ENCODE assay signal across 8 cellular contexts in the genomic region with DNA sequence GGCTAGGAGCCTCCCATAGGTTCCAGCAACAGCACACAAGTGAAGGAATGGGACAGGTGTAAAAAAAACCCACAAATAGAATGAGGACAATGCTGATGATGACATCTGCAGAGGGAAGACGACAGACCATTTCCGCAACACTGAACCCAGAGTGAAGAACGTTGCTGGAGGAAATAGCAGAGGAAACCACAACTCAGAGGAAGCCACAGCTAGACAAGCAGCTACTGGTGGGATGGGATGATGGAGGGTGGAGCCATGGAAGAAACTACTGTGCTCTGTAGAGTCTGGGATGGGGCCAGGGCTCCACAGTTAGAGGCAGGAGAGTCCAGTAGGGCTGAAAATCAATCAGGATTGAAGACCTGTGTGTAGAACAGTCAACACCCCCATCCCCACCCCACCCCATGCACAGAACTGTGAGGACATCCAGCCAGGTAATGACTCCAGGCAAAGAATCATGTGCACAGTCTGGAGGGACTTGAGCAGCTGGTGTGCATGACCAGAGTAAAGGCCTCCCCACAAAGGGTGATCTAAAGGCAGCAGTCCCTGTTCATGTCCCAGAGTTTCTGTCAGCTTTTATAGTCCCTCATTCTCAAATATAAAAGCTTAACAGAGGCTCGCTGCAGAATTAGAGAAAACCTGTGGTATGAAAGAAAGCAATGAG.
DNase-seq lines count a peak whose midpoint lies in the region; TF ChIP-seq lines count a peak whose summit lies in the region.

No MANE protein-coding gene starts in this region.

- H3K4me2 ChIP-seq in OCI-LY7 (ENCODE audit: low read length) (peak overlapping the region; percentile 32), hepatocyte (no peak overlapping the region)

- BruUV-seq in OCI-LY7 (replicated peaks; lab: Mats Ljungman, UMichigan) = no TSS peak

- peaks cover 45% of the 10 kb centered on the region for H3K4me1 Mint-ChIP-seq in activated T-helper 1 cell treated with anti-CD3 and anti-CD28 coated beads, Interleukin-12 subunit alpha, Interleukin-12 subunit beta, Interleukin-2, Interleukin-4 antibody, amounts not matched to agents 30 ng/mL and 10 ng/mL and 1 ng/mL, durations not matched to agents 14 hours and 24 hours and 36 hours (ENCODE audit: low read depth)
- H3K4me1 Mint-ChIP-seq in nephron progenitor cell (peaks cover 12% of the 10 kb centered on the region), mesothelial cell of epicardium (peaks cover 12% of the 10 kb centered on the region)

- peak overlapping the region; percentile 83 for H3K27ac Mint-ChIP-seq in activated T-helper 1 cell treated with anti-CD3 and anti-CD28 coated beads, Interleukin-12 subunit alpha, Interleukin-12 subunit beta, Interleukin-2, Interleukin-4 antibody, amounts not matched to agents 30 ng/mL and 10 ng/mL and 1 ng/mL, durations not matched to agents 14 hours and 24 hours and 36 hours
- peak overlapping the region; percentile 44 for H3K27ac Mint-ChIP-seq in nephron progenitor cell
- H3K27ac Mint-ChIP-seq in mesothelial cell of epicardium = no peak overlapping the region

- TF ChIP-seq CTCF in OCI-LY7 (conservative IDR thresholded peaks at IDR 0.05; ENCODE audit: low read length) (no peak), nephron progenitor cell (IDR thresholded peaks at IDR 0.05) (no peak), hepatocyte (IDR thresholded peaks at IDR 0.05; ENCODE audit: poor library complexity) (no peak), mesothelial cell of epicardium (IDR thresholded peaks at IDR 0.05; ENCODE audit: unreplicated experiment) (no peak)

- H4K20me1 ChIP-seq in OCI-LY7 (ENCODE audit: insufficient read depth, low read length) (no peaks in the 10 kb centered on the region), hepatocyte (ENCODE audit: insufficient read depth, poor library complexity, severe bottlenecking) (no peaks in the 10 kb centered on the region)

- intact Hi-C loops in OCI-LY7 (cut with micrococcal nuclease; ENCODE audit: unreplicated experiment) = loop anchor here (2.0 kb wide), 1 partner anchor 66 kb away; the partner anchor contains the start of gene SPIN1
- intact Hi-C loops in activated T-helper 1 cell treated with anti-CD3 and anti-CD28 coated beads, Interleukin-12 subunit alpha, Interleukin-12 subunit beta, Interleukin-2, Interleukin-4 antibody, amounts not matched to agents 30 ng/mL and 10 ng/mL and 1 ng/mL, durations not matched to agents 14 hours and 24 hours and 36 hours (cut with micrococcal nuclease) = loop anchor here (1.0 to 2.0 kb wide), 2 partner anchors 11 to 18 kb away; no protein-coding TSS in a partner anchor

- peak; percentile 55 for DNase-seq in GM03348 (ENCODE audit: low spot score)
- peak; percentile 78 for DNase-seq in OCI-LY7 (ENCODE audit: low spot score)
- DNase-seq in activated T-helper 1 cell treated with anti-CD3 and anti-CD28 coated beads, Interleukin-12 subunit alpha, Interleukin-12 subunit beta, Interleukin-2, Interleukin-4 antibody, amounts not matched to agents 30 ng/mL and 10 ng/mL and 1 ng/mL, durations not matched to agents 14 hours and 24 hours and 36 hours (ENCODE audit: low spot score) = peak; percentile 68
- no peak for DNase-seq in nephron progenitor cell
- DNase-seq in DMS79 treated with DMSO at 0.1 percent for 48 hours (lab: John Stamatoyannopoulos, UW) = no peak
- DNase-seq in NCI-H774 (lab: John Stamatoyannopoulos, UW) = no peak
- no peak for DNase-seq in hepatocyte (ENCODE audit: low spot score)
- DNase-seq in mesothelial cell of epicardium (ENCODE audit: low spot score in 2 of 2, unreplicated experiment in 2 of 2) = no peak

- no peaks in the 10 kb centered on the region for H3K27me3 Mint-ChIP-seq in activated T-helper 1 cell treated with anti-CD3 and anti-CD28 coated beads, Interleukin-12 subunit alpha, Interleukin-12 subunit beta, Interleukin-2, Interleukin-4 antibody, amounts not matched to agents 30 ng/mL and 10 ng/mL and 1 ng/mL, durations not matched to agents 14 hours and 24 hours and 36 hours (ENCODE audit: insufficient read depth)
- H3K27me3 Mint-ChIP-seq in nephron progenitor cell (ENCODE audit: low read depth, poor library complexity) (peaks cover 7% of the 10 kb centered on the region), mesothelial cell of epicardium (ENCODE audit: low read depth) (no peaks in the 10 kb centered on the region)

- 80% methylated on average over 4 of the region's 4 CpGs for WGBS in hepatocyte (ENCODE audit: low lambda C conversion rate, missing lambda C conversion rate)

- H2AFZ ChIP-seq in OCI-LY7 (ENCODE audit: low read length) (peak overlapping the region; percentile 48; the same call in 1 of the 2 replicates), hepatocyte (no peak overlapping the region)

- H3K4me3 ChIP-seq in OCI-LY7 (ENCODE audit: low read depth, low read length, poor library complexity, severe bottlenecking) = peak overlapping the region; percentile 13
- no peak overlapping the region for H3K4me3 ChIP-seq in hepatocyte

- POLR2A ChIA-PET in OCI-LY7 (lab: Charles Lee) = interaction anchor here (0.6 kb wide), 1 partner anchor 18 kb away, joined by 3 read pairs; no protein-coding TSS in a partner anchor

- H3K9me3 Mint-ChIP-seq in activated T-helper 1 cell treated with anti-CD3 and anti-CD28 coated beads, Interleukin-12 subunit alpha, Interleukin-12 subunit beta, Interleukin-2, Interleukin-4 antibody, amounts not matched to agents 30 ng/mL and 10 ng/mL and 1 ng/mL, durations not matched to agents 14 hours and 24 hours and 36 hours = no peaks in the 10 kb centered on the region
- H3K9me3 Mint-ChIP-seq in nephron progenitor cell (no peaks in the 10 kb centered on the region), mesothelial cell of epicardium (no peaks in the 10 kb centered on the region)

- peaks cover 4% of the 10 kb centered on the region for H3K36me3 Mint-ChIP-seq in activated T-helper 1 cell treated with anti-CD3 and anti-CD28 coated beads, Interleukin-12 subunit alpha, Interleukin-12 subunit beta, Interleukin-2, Interleukin-4 antibody, amounts not matched to agents 30 ng/mL and 10 ng/mL and 1 ng/mL, durations not matched to agents 14 hours and 24 hours and 36 hours (ENCODE audit: low read depth)
- H3K36me3 Mint-ChIP-seq in nephron progenitor cell (ENCODE audit: low read depth) = no peaks in the 10 kb centered on the region
- no peaks in the 10 kb centered on the region for H3K36me3 Mint-ChIP-seq in mesothelial cell of epicardium

- H3K4me1 ChIP-seq in OCI-LY7 (ENCODE audit: insufficient read depth, low read length, poor library complexity, severe bottlenecking) (peaks cover 27% of the 10 kb centered on the region), hepatocyte (ENCODE audit: insufficient read depth) (no peaks in the 10 kb centered on the region)

- H3K4me3 Mint-ChIP-seq in activated T-helper 1 cell treated with anti-CD3 and anti-CD28 coated beads, Interleukin-12 subunit alpha, Interleukin-12 subunit beta, Interleukin-2, Interleukin-4 antibody, amounts not matched to agents 30 ng/mL and 10 ng/mL and 1 ng/mL, durations not matched to agents 14 hours and 24 hours and 36 hours = peak overlapping the region; percentile 64
- no peak overlapping the region for H3K4me3 Mint-ChIP-seq in nephron progenitor cell
- no peak overlapping the region for H3K4me3 Mint-ChIP-seq in mesothelial cell of epicardium

- H3K79me2 ChIP-seq in OCI-LY7 (ENCODE audit: insufficient read depth, low read depth, low read length) = no peaks in the 10 kb centered on the region
- H3K79me2 ChIP-seq in hepatocyte = no peaks in the 10 kb centered on the region

- H3K9me2 ChIP-seq in OCI-LY7 (ENCODE audit: insufficient read depth, low read length) (no peaks in the 10 kb centered on the region), hepatocyte (replicated peaks; ENCODE audit: insufficient read depth) (no peaks in the 10 kb centered on the region)

- H3K27ac ChIP-seq in OCI-LY7 (ENCODE audit: low read depth, low read length, poor library complexity, severe bottlenecking) (peak overlapping the region; percentile 38), hepatocyte (no peak overlapping the region)

- no peaks in the 10 kb centered on the region for H3K27me3 ChIP-seq in hepatocyte

- no peaks in the 10 kb centered on the region for H3K36me3 ChIP-seq in OCI-LY7 (ENCODE audit: insufficient read depth, low read length)
- no peaks in the 10 kb centered on the region for H3K36me3 ChIP-seq in hepatocyte (replicated peaks; ENCODE audit: insufficient read depth, low read depth)

- CTCF ChIA-PET in OCI-LY7 (lab: Charles Lee; ENCODE audit: unreplicated experiment) = interaction anchor here (0.7 kb wide), 1 partner anchor 767 kb away, joined by 3 read pairs; no protein-coding TSS in a partner anchor

- no peaks in the 10 kb centered on the region for H3K9me3 ChIP-seq in OCI-LY7 (ENCODE audit: low read length)
- H3K9me3 ChIP-seq in hepatocyte (ENCODE audit: low read depth) = no peaks in the 10 kb centered on the region

Comparison
In these comparisons a context has a peak if more than half of its experiments do, and no peak if none do; other contexts are left out.
1. DNase-seq: peak in GM03348 (single experiment), OCI-LY7 (single experiment) and activated T-helper 1 cell treated with anti-CD3 and anti-CD28 coated beads, Interleukin-12 subunit alpha, Interleukin-12 subunit beta, Interleukin-2, Interleukin-4 antibody, amounts not matched to agents 30 ng/mL and 10 ng/mL and 1 ng/mL, durations not matched to agents 14 hours and 24 hours and 36 hours (single experiment); none in nephron progenitor cell (single experiment), DMS79 treated with DMSO at 0.1 percent for 48 hours (single experiment), NCI-H774 (single experiment), hepatocyte (single experiment) and mesothelial cell of epicardium (0 of 2).